In genomic region chr1:87219141-87219540, GRCh38 we compare ENCODE assay signal across 25 cellular contexts.
"Had no signal": no experiment of that assay in that cellular context is flagged by ENCODE, and none has a peak within 500 bp of the region (broad histone marks: within the 10 kb centered on the region; RNA-seq: fewer than 3 reads in every experiment).

No MANE protein-coding gene starts in this region.

- H3K4me1 ChIP-seq: ascending aorta, body of pancreas, Peyer's patch had no signal

- DNase-seq: activated CD4-positive, alpha-beta T cell treated with anti-CD3 and anti-CD28 coated beads for 48 hours; activated CD4-positive, alpha-beta T cell treated with anti-CD3 and anti-CD28 coated beads, Interleukin-2, amount 50 U/mL, for 4 hours; activated CD4-positive, CD25-positive, alpha-beta regulatory T cell treated with anti-CD3 and anti-CD28 coated beads, Interleukin-2, amount 50 U/mL, for 72 hours; activated CD8-positive, alpha-beta T cell treated with anti-CD3 and anti-CD28 coated beads, Interleukin-2, amount 10 ng/mL, durations not matched to agents 7 days and 5 days; activated effector memory CD4-positive, alpha-beta T cell treated with anti-CD3 and anti-CD28 coated beads, Interleukin-2, amount 50 U/mL, for 16 hours; activated naive CD4-positive, alpha-beta T cell treated with Interleukin-2 at 50 U/mL for 16 hours; activated naive CD8-positive, alpha-beta T cell treated with anti-CD3 and anti-CD28 coated beads, Interleukin-2, amount 50 U/mL, for 24 hours; activated T-cell treated with anti-CD3 and anti-CD28 coated beads, Interleukin-2, amount 50 U/mL, for 24 hours; amniotic stem cell; body of pancreas; cerebellar nuclear complex; KG1; NCI-H1092; NCI-H1436; NCI-H1694 treated with DMSO at 0.1 percent for 48 hours; NCI-H2029 treated with DMSO at 0.1 percent for 48 hours; NCI-H345; NCI-H510A; NCI-H526 treated with DMSO at 0.1 percent for 48 hours; Peyer's patch; SHP77 treated with DMSO at 0.1 percent for 48 hours had no signal

- H3K27ac ChIP-seq: ascending aorta, body of pancreas, cardiac muscle cell, Peyer's patch had no signal

- H3K4me3 ChIP-seq: ascending aorta, body of pancreas, cardiac muscle cell, Peyer's patch had no signal

- H3K27me3 ChIP-seq: ascending aorta, body of pancreas, cardiac muscle cell, Peyer's patch had no signal

- H3K9me3 ChIP-seq: ascending aorta had no signal

- H3K36me3 ChIP-seq: ascending aorta, cardiac muscle cell, Peyer's patch had no signal

- ATAC-seq: activated CD8-positive, alpha-beta T cell treated with anti-CD3 and anti-CD28 coated beads, Interleukin-2, amount 10 ng/mL, durations not matched to agents 7 days and 5 days; activated naive CD4-positive, alpha-beta T cell treated with anti-CD3 and anti-CD28 coated beads, Interleukin-2, amount 50 U/mL, for 72 hours; activated naive CD8-positive, alpha-beta T cell treated with anti-CD3 and anti-CD28 coated beads, Interleukin-2, amount 50 U/mL, for 24 hours; body of pancreas; WTC11 had no signal
